In genomic region chrX:77446029-77446585, GRCh38 we compare ENCODE assay signal across 8 cellular contexts. TPM values are rescaled to one million over a fixed set of nuclear protein-coding genes. Genes with fewer than 3 reads are reported as not detected.
DNase-seq lines count a peak whose midpoint lies in the region; ATAC-seq and TF ChIP-seq lines count a peak whose summit lies in the region.

No MANE protein-coding gene starts in this region.

- no peak overlapping the region for H3K27ac ChIP-seq in dorsolateral prefrontal cortex

- peak; percentile 6 for DNase-seq in stimulated activated CD4-positive, alpha-beta T cell treated with anti-CD3 and anti-CD28 coated beads, Interleukin-12 subunit alpha, Interleukin-12 subunit beta, amount 100 ng/mL, for 4 hours
- no peak for DNase-seq in stimulated activated CD4-positive, alpha-beta T cell treated with anti-CD3 and anti-CD28 coated beads, Interleukin-4, amount 100 ng/mL, for 24 hours
- DNase-seq in dorsolateral prefrontal cortex (peak in 1 of 10 donors; percentile 40), mucosa of descending colon (peak; percentile 16 to 47 (median 41)), NCI-H748 treated with DMSO at 0.1 percent for 48 hours (lab: John Stamatoyannopoulos, UW) (no peak), NCI-H524 (lab: John Stamatoyannopoulos, UW) (no peak)

- peaks cover 0 to 81% (median 18%) of the 10 kb centered on the region in 45 donors for H3K27me3 ChIP-seq in dorsolateral prefrontal cortex

- no peaks in the 10 kb centered on the region for H3K36me3 ChIP-seq in mucosa of descending colon (ENCODE audit: low read depth)

- H3K4me1 ChIP-seq in mucosa of descending colon (ENCODE audit: low read depth) = no peaks in the 10 kb centered on the region

- TF ChIP-seq CTCF in dorsolateral prefrontal cortex (IDR thresholded peaks at IDR 0.05 in 54 of 56, conservative IDR thresholded peaks at IDR 0.05 in 2 of 56; ENCODE audit: low read depth in 1 of 56, partially characterized antibody in 56 of 56) (peak in 42 of 56 donors; percentile 8 to 42 (median 27)), mucosa of descending colon (IDR thresholded peaks at IDR 0.05) (no peak)

- intact Hi-C loops in dorsolateral prefrontal cortex (cut with DNase I) = no loop called here
- intact Hi-C loops in mucosa of descending colon (cut with DNase I, micrococcal nuclease) = no loop called here

- ATAC-seq in mucosa of descending colon (peak; percentile 54), GM18498 (IDR thresholded peaks at IDR 0.05; ENCODE audit: unreplicated experiment) (no peak), HG03342 (IDR thresholded peaks at IDR 0.05; ENCODE audit: unreplicated experiment) (no peak)

- H3K4me3 ChIP-seq in dorsolateral prefrontal cortex (peak overlapping the region; percentile 20 to 70 (median 48)), mucosa of descending colon (no peak overlapping the region)

- H3K9me3 ChIP-seq in mucosa of descending colon = no peaks in the 10 kb centered on the region

RNA-seq across cellular contexts. Expression of gene FGF16, which starts 1.1 kb away (rescaled TPM):
- total RNA-seq in dorsolateral prefrontal cortex = under 1 TPM in 35 of 120 experiments, not detected in 85; 0.25 to 0.79 (median 0.40) TPM
- under 1 TPM in 1 of 3 donors, not detected in 2; 0.28 TPM for total RNA-seq in mucosa of descending colon

Comparison
In these comparisons a context has a peak if more than half of its experiments do, and no peak if none do; other contexts are left out.
1. DNase-seq: peak in stimulated activated CD4-positive, alpha-beta T cell treated with anti-CD3 and anti-CD28 coated beads, Interleukin-12 subunit alpha, Interleukin-12 subunit beta, amount 100 ng/mL, for 4 hours (single experiment) and mucosa of descending colon (3 of 3); none in stimulated activated CD4-positive, alpha-beta T cell treated with anti-CD3 and anti-CD28 coated beads, Interleukin-4, amount 100 ng/mL, for 24 hours (single experiment), NCI-H748 treated with DMSO at 0.1 percent for 48 hours (single experiment) and NCI-H524 (0 of 2).